In the genomic region with DNA sequence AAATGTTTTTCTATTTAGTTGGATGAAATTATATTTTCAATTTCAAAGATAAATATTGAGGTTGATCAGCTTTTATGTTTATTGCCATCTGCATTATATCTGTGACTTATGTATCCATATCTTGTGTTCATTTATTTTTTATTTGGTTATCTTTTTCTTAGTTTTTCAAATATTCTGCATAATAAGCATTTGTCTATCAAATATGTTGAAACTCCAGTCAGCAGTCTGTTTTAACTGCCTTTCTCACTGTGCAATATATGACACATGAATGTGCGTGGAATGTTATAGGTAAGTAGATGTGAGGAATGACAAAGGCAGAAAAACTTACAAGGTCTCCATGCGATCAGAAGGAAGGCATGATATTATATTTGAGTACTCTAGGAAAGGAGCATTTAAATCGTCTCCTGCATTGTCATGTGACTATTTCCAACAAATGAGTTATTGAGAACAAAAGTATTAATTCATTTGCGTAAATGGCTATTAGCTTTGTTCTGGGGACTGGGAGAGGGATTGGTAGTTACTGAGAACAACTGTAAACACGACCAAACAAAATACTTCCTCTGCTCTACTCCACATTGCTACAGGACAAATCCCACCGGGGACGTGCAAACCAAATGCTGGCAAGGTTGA, we compare ENCODE assay signal across 9 cellular contexts.
"Had no signal": no experiment of that assay in that cellular context is flagged by ENCODE, and none has a peak within 500 bp of the region (broad histone marks: within the 10 kb centered on the region; RNA-seq: fewer than 3 reads in every experiment).

No MANE protein-coding gene starts in this region.

- H3K4me3 Mint-ChIP-seq: HFFc6, IgD-negative memory B cell had no signal

- H3K9me3 ChIP-seq: HAP-1 had no signal

- H3K27ac Mint-ChIP-seq: HFFc6, IgD-negative memory B cell had no signal

- ATAC-seq: HCT116, HepG2 had no signal

- H3K36me3 Mint-ChIP-seq: IgD-negative memory B cell had no signal

- H3K36me3 ChIP-seq: HAP-1 had no signal

- H3K4me1 ChIP-seq: HAP-1 had no signal

- H3K4me3 ChIP-seq: HAP-1 had no signal

- H3K4me1 Mint-ChIP-seq: IgD-negative memory B cell had no signal

- H3K27me3 Mint-ChIP-seq: IgD-negative memory B cell had no signal

- H3K27ac ChIP-seq: HL-60 had no signal

- DNase-seq: GOT3, H7, HFFc6, KG1 had no signal
